In the genomic region with DNA sequence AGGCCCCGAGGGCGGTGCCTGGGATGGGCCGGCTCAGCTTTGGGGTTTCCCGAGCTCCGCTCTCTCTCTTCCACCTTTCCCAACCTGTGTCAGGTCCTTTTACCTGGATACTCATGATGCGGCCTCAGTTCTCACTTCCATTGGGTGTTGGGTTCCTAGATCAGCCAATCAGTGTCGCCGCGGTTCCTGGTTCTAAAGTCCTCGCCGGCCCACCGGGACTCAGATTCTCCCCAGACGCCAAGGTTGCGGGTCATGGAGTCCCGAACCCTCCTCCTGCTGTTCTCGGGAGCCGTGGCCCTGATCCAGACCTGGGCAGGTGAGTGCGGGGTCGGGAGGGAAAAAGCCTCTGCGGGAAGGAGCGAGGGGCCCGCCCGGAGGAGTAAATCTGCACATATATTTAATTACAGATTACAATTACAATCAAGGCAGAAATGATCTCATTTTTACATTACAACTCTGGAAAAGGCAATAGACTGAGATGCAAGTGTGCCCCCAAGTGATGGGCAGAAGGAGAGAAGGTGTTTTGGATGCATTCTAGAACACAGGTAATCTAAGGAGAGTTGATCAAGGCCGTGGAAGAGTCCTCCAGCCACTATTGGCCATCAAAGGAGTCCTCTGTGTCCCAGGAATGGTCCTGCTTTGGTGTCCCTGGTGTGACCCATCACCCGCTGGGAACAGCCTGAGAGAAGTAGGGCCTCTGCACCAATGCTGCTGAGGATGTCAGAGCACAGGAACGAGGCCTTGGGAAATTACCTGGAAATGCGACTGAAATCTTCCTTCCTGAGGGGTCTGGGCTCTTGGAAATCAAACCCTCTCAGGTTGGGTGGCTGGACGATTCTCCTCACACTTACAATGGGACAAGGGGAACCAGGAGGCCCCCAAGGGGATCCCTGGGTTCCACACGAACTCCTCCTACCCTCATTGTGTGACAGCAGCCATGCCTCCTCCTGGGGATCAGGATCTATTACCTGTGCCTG, we compare ENCODE assay signal across 8 cellular contexts. TPM values are rescaled to one million over a fixed set of nuclear protein-coding genes. Genes with fewer than 3 reads are reported as not detected.
DNase-seq lines count a peak whose midpoint lies in the region; ATAC-seq and TF ChIP-seq lines count a peak whose summit lies in the region.

No MANE protein-coding gene starts in this region.

- H3K27ac ChIP-seq in left lung = peak overlapping the region; percentile 57 to 80

- peaks cover 0 to 27% of the 10 kb centered on the region in 2 donors for H3K36me3 ChIP-seq in left lung

- intact Hi-C loops in left lung (cut with DNase I) = no loop called here

- TF ChIP-seq CTCF in left lung (IDR thresholded peaks at IDR 0.05) = no peak

- peaks cover 4 to 54% of the 10 kb centered on the region in 2 donors for H3K4me1 ChIP-seq in left lung

- ATAC-seq in HG02763 (IDR thresholded peaks at IDR 0.05; ENCODE audit: unreplicated experiment) = peak; percentile 90
- ATAC-seq in left lung = peak; percentile 98

- no peaks in the 10 kb centered on the region for H3K9me3 ChIP-seq in left lung

- DNase-seq in NCI-H2107 treated with DMSO at 0.1 percent for 48 hours (lab: John Stamatoyannopoulos, UW; ENCODE audit: unreplicated experiment) (peak; percentile 37), dermis microvascular lymphatic vessel endothelial cell (ENCODE audit: low read depth in 2 of 2) (peak; percentile 77 to 80), left lung (peak; percentile 86 to 90), GF-D8 (lab: John Stamatoyannopoulos, UW) (no peak)
- peak; percentile 88 to 93 for DNase-seq in activated CD4-positive, alpha-beta T cell treated with anti-CD3 and anti-CD28 coated beads, Interleukin-2, amount 50 U/mL, for 48 hours
- peak; percentile 87 to 89 for DNase-seq in stimulated activated CD4-positive, alpha-beta T cell treated with anti-CD3 and anti-CD28 coated beads, Interleukin-2, amount 100 ng/mL, for 24 hours

- TF ChIP-seq POLR2A in GM15510 (IDR thresholded peaks at IDR 0.05; ENCODE audit: borderline replicate concordance, extremely low read depth, insufficient read length) = peak; percentile 77

- H3K4me3 ChIP-seq in left lung = peak overlapping the region; percentile 35 to 87

- H3K27me3 ChIP-seq in left lung = no peaks in the 10 kb centered on the region

RNA-seq across cellular contexts. Expression of a gene that starts 34.7 kb away (rescaled TPM):
- total RNA-seq in dermis microvascular lymphatic vessel endothelial cell (6.8 and 8.3 TPM in 2 replicates), left lung (10 to 100 TPM; 11.2 to 11.3 TPM)

RNA-seq across cellular contexts. Expression of a gene that starts 59.9 kb away (rescaled TPM):
- total RNA-seq in dermis microvascular lymphatic vessel endothelial cell = 26.4 and 33.2 TPM in 2 replicates
- total RNA-seq in left lung = 10 to 100 TPM; 29.4 to 30.1 TPM
